ENCODE assay signal across 7 cellular contexts in genomic region chr7:42930889-42931288, GRCh38. TPM values are rescaled to one million over a fixed set of nuclear protein-coding genes. Genes with fewer than 3 reads are reported as not detected.
DNase-seq lines count a peak whose midpoint lies in the region; ATAC-seq lines count a peak whose summit lies in the region.

No MANE protein-coding gene starts in this region.

- H3K4me3 Mint-ChIP-seq in stimulated activated naive CD8-positive, alpha-beta T cell treated with anti-CD3 and anti-CD28 coated beads, Interleukin-15, amount 100 ng/mL, for 72 hours, result peak overlapping the region; percentile 97 to 99

- 0 out of 2 replicates have a peak overlapping the region, but pooled peaks have one; percentile 92 for H3K27ac ChIP-seq in HUES6 (ENCODE audit: low read depth, low read length)
- no peak overlapping the region for H3K27ac ChIP-seq in iPS-20b (ENCODE audit: low read length)

- no peaks in the 10 kb centered on the region for H3K9me3 Mint-ChIP-seq in activated naive CD4-positive, alpha-beta T cell treated with anti-CD3 and anti-CD28 coated beads, Interleukin-2, amount 50 U/mL, for 72 hours
- no peaks in the 10 kb centered on the region for H3K9me3 Mint-ChIP-seq in stimulated activated naive CD8-positive, alpha-beta T cell treated with anti-CD3 and anti-CD28 coated beads, Interleukin-15, amount 100 ng/mL, for 72 hours

- no peak for DNase-seq in activated naive CD4-positive, alpha-beta T cell treated with anti-CD3 and anti-CD28 coated beads, Interleukin-2, amount 50 U/mL, for 72 hours (ENCODE audit: low spot score in 2 of 2)
- DNase-seq in stimulated activated naive CD8-positive, alpha-beta T cell treated with anti-CD3 and anti-CD28 coated beads, Interleukin-15, amount 100 ng/mL, for 72 hours, result no peak
- DNase-seq in SW 1271 (lab: John Stamatoyannopoulos, UW) (no peak), inferior parietal cortex (ENCODE audit: extremely low spot score) (no peak)

- no peaks in the 10 kb centered on the region for H3K27me3 ChIP-seq in HUES6 (ENCODE audit: control insufficient read depth, insufficient read depth, low read length)
- H3K27me3 ChIP-seq in iPS-20b (ENCODE audit: insufficient read depth, low read length), result no peaks in the 10 kb centered on the region

- H3K4me1 ChIP-seq in HUES6 (ENCODE audit: control insufficient read depth, insufficient read depth, low read length), result peaks cover 4% of the 10 kb centered on the region; the same call in 1 of the 2 replicates
- H3K4me1 ChIP-seq in iPS-20b (ENCODE audit: insufficient read depth, low read length), result peaks cover 7% of the 10 kb centered on the region; the same call in 1 of the 2 replicates

- ATAC-seq in activated naive CD4-positive, alpha-beta T cell treated with anti-CD3 and anti-CD28 coated beads, Interleukin-2, amount 50 U/mL, for 72 hours, result no peak
- ATAC-seq in stimulated activated naive CD8-positive, alpha-beta T cell treated with anti-CD3 and anti-CD28 coated beads, Interleukin-15, amount 100 ng/mL, for 72 hours, result no peak
- no peak for ATAC-seq in HG02852 (IDR thresholded peaks at IDR 0.05; ENCODE audit: unreplicated experiment)

- H3K4me1 Mint-ChIP-seq in stimulated activated naive CD8-positive, alpha-beta T cell treated with anti-CD3 and anti-CD28 coated beads, Interleukin-15, amount 100 ng/mL, for 72 hours, result peaks cover 55% of the 10 kb centered on the region

- H3K27ac Mint-ChIP-seq in activated naive CD4-positive, alpha-beta T cell treated with anti-CD3 and anti-CD28 coated beads, Interleukin-2, amount 50 U/mL, for 72 hours, result peak overlapping the region; percentile 97 to 100
- peak overlapping the region; percentile 100 for H3K27ac Mint-ChIP-seq in stimulated activated naive CD8-positive, alpha-beta T cell treated with anti-CD3 and anti-CD28 coated beads, Interleukin-15, amount 100 ng/mL, for 72 hours

- H3K36me3 Mint-ChIP-seq in activated naive CD4-positive, alpha-beta T cell treated with anti-CD3 and anti-CD28 coated beads, Interleukin-2, amount 50 U/mL, for 72 hours, result peaks cover 30 to 43% of the 10 kb centered on the region in 2 donors

- H3K4me3 ChIP-seq in HUES6 (ENCODE audit: low read depth, low read length) (peak overlapping the region; percentile 99), iPS-20b (ENCODE audit: low read length) (peak overlapping the region; percentile 97)

- no peaks in the 10 kb centered on the region for H3K9me3 ChIP-seq in HUES6 (ENCODE audit: control insufficient read depth, insufficient read depth, low read depth, low read length)
- H3K9me3 ChIP-seq in iPS-20b (ENCODE audit: insufficient read depth, low read depth, low read length), result no peaks in the 10 kb centered on the region

- H3K27me3 Mint-ChIP-seq in stimulated activated naive CD8-positive, alpha-beta T cell treated with anti-CD3 and anti-CD28 coated beads, Interleukin-15, amount 100 ng/mL, for 72 hours, result no peaks in the 10 kb centered on the region

- H3K9ac ChIP-seq in HUES6 (ENCODE audit: low read length) (peak overlapping the region; percentile 97), iPS-20b (ENCODE audit: low read depth, low read length) (peak overlapping the region; percentile 98)

- H3K36me3 ChIP-seq in HUES6 (ENCODE audit: control insufficient read depth, insufficient read depth, low read length) (peaks cover 33% of the 10 kb centered on the region), iPS-20b (ENCODE audit: insufficient read depth, low read depth, low read length) (peaks cover 48% of the 10 kb centered on the region)

RNA-seq across cellular contexts. Expression of gene PSMA2, which starts 1.1 kb away (rescaled TPM):
- total RNA-seq in activated naive CD4-positive, alpha-beta T cell treated with anti-CD3 and anti-CD28 coated beads, Interleukin-2, amount 50 U/mL, for 72 hours, result 100 to 1,000 TPM; 189 to 198 TPM

RNA-seq across cellular contexts. Expression of gene MRPL32, which starts 1.3 kb away (rescaled TPM):
- total RNA-seq in activated naive CD4-positive, alpha-beta T cell treated with anti-CD3 and anti-CD28 coated beads, Interleukin-2, amount 50 U/mL, for 72 hours, result 10 to 100 TPM; 57.2 to 68.4 TPM

RNA-seq across cellular contexts. Expression of gene C7orf25, which starts 19.0 kb away (rescaled TPM):
- 1 to 10 TPM; 1.7 to 3.9 TPM for total RNA-seq in activated naive CD4-positive, alpha-beta T cell treated with anti-CD3 and anti-CD28 coated beads, Interleukin-2, amount 50 U/mL, for 72 hours
